ENCODE assay signal across 10 cellular contexts in genomic region chr2:167550448-167550847, GRCh38.
DNase-seq lines count a peak whose midpoint lies in the region; ATAC-seq, FAIRE-seq and TF ChIP-seq lines count a peak whose summit lies in the region.
"Had no signal": no experiment of that assay in that cellular context is flagged by ENCODE, and none has a peak within 500 bp of the region (broad histone marks: within the 10 kb centered on the region; RNA-seq: fewer than 3 reads in every experiment).

No MANE protein-coding gene starts in this region.

- H3K27me3 ChIP-seq in Loucy (ENCODE audit: insufficient read depth, low read length, poor library complexity, severe bottlenecking): no peaks in the 10 kb centered on the region
- H3K27me3 ChIP-seq in bronchial epithelial cell (ENCODE audit: control insufficient read depth, insufficient read depth, low read length): no peaks in the 10 kb centered on the region
- H3K27me3 ChIP-seq in psoas muscle (ENCODE audit: insufficient read depth in 3 of 3, low read length in 2 of 3): no peaks in the 10 kb centered on the region
- no peaks in the 10 kb centered on the region for H3K27me3 ChIP-seq in MG63
- H3K27me3 ChIP-seq: BLaER1 treated with 17β-estradiol and CSF1 and Interleukin-3, amounts not matched to agents 10 nM and 100 nM had no signal

- WGBS in psoas muscle, 3 donors: 91 to 95% (median 93%) methylated on average over 1 of the region's 1 CpG

- no peaks in the 10 kb centered on the region for H3K79me2 ChIP-seq in Loucy (ENCODE audit: insufficient read depth, low read length)

- peak in 2 of 4 donors; percentile 45 to 56 for ATAC-seq in psoas muscle
- ATAC-seq: left ventricle myocardium superior had no signal

- H3K36me3 ChIP-seq in Loucy (ENCODE audit: insufficient read depth, low read length) (no peaks in the 10 kb centered on the region), bronchial epithelial cell (ENCODE audit: control insufficient read depth, insufficient read depth, low read length) (no peaks in the 10 kb centered on the region), psoas muscle (ENCODE audit: insufficient read depth in 1 of 2, low read depth in 1 of 2) (no peaks in the 10 kb centered on the region), MG63 (no peaks in the 10 kb centered on the region)
- H3K36me3 ChIP-seq: BLaER1 treated with 17β-estradiol and CSF1 and Interleukin-3, amounts not matched to agents 10 nM and 100 nM had no signal

- TF ChIP-seq CTCF in Loucy (conservative IDR thresholded peaks at IDR 0.05; ENCODE audit: low read length) (peak; percentile 68), bronchial epithelial cell (IDR thresholded peaks at IDR 0.05; ENCODE audit: insufficient read depth, low read length, severe bottlenecking) (peak; percentile 47), psoas muscle (IDR thresholded peaks at IDR 0.05) (peak; percentile 44)

- H3K4me1 ChIP-seq in Loucy (ENCODE audit: insufficient read depth, low read length, poor library complexity, severe bottlenecking) (no peaks in the 10 kb centered on the region), psoas muscle (no peaks in the 10 kb centered on the region)
- H3K4me1 ChIP-seq: BLaER1 treated with 17β-estradiol and CSF1 and Interleukin-3, amounts not matched to agents 10 nM and 100 nM had no signal

- H3K27ac ChIP-seq in psoas muscle: no peak overlapping the region
- H3K27ac ChIP-seq: BLaER1 treated with 17β-estradiol and CSF1 and Interleukin-3, amounts not matched to agents 10 nM and 100 nM had no signal

- no peaks in the 10 kb centered on the region for H4K20me1 ChIP-seq in Loucy (ENCODE audit: insufficient read depth, low read length, poor library complexity, severe bottlenecking)
- H4K20me1 ChIP-seq: BLaER1 treated with 17β-estradiol and CSF1 and Interleukin-3, amounts not matched to agents 10 nM and 100 nM had no signal

- H3K4me2 ChIP-seq in Loucy (ENCODE audit: low read depth, low read length, poor library complexity, severe bottlenecking): no peak overlapping the region
- H3K4me2 ChIP-seq: BLaER1 treated with 17β-estradiol and CSF1 and Interleukin-3, amounts not matched to agents 10 nM and 100 nM had no signal

- no peaks in the 10 kb centered on the region for H3K9me2 ChIP-seq in Loucy (replicated peaks; ENCODE audit: low read depth, low read length)

- H3K4me3 ChIP-seq in Loucy (ENCODE audit: low read length, poor library complexity, severe bottlenecking): no peak overlapping the region
- no peak overlapping the region for H3K4me3 ChIP-seq in bronchial epithelial cell (ENCODE audit: low read depth, low read length)
- no peak overlapping the region for H3K4me3 ChIP-seq in psoas muscle
- no peak overlapping the region for H3K4me3 ChIP-seq in MG63
- H3K4me3 ChIP-seq: BLaER1 treated with 17β-estradiol and CSF1 and Interleukin-3, amounts not matched to agents 10 nM and 100 nM had no signal

- intact Hi-C loops in psoas muscle (cut with DNase I): no loop called here

- H3F3A ChIP-seq in Loucy (ENCODE audit: low read depth): no peaks in the 10 kb centered on the region

- no peak overlapping the region for H2AFZ ChIP-seq in Loucy (ENCODE audit: low read length)

- DNase-seq in NCI-H2081 (lab: John Stamatoyannopoulos, UW): peak; percentile 3 to 24
- no peak for DNase-seq in NCI-H2081 treated with DMSO at 0.1 percent for 48 hours (lab: John Stamatoyannopoulos, UW)
- DNase-seq in bronchial epithelial cell (ENCODE audit: low read depth): peak; percentile 35
- no peak for DNase-seq in psoas muscle
- DNase-seq in stimulated activated naive CD4-positive, alpha-beta T cell treated with Interleukin-2 at 50 U/mL for 16 hours (lab: John Stamatoyannopoulos, UW): no peak
- DNase-seq in GF-D8 (lab: John Stamatoyannopoulos, UW): no peak
- DNase-seq in MG63: no peak
- DNase-seq: left ventricle myocardium superior had no signal

- FAIRE-seq in bronchial epithelial cell (lab: Jason Lieb, UNC): no peak

- H3K9ac ChIP-seq in Loucy (ENCODE audit: low read depth, low read length, poor library complexity, severe bottlenecking): no peak overlapping the region
- H3K9ac ChIP-seq: BLaER1 treated with 17β-estradiol and CSF1 and Interleukin-3, amounts not matched to agents 10 nM and 100 nM had no signal

- no peaks in the 10 kb centered on the region for H3K9me3 ChIP-seq in Loucy (ENCODE audit: insufficient read depth, low read depth, low read length)
- no peaks in the 10 kb centered on the region for H3K9me3 ChIP-seq in psoas muscle
- H3K9me3 ChIP-seq in MG63: no peaks in the 10 kb centered on the region
- H3K9me3 ChIP-seq: BLaER1 treated with 17β-estradiol and CSF1 and Interleukin-3, amounts not matched to agents 10 nM and 100 nM had no signal

Comparison
In these comparisons a context has a peak if more than half of its experiments do, and no peak if none do; other contexts are left out.
1. DNase-seq: peak in NCI-H2081 (2 of 2) and bronchial epithelial cell (single experiment); none in NCI-H2081 treated with DMSO at 0.1 percent for 48 hours (single experiment), psoas muscle (0 of 2), stimulated activated naive CD4-positive, alpha-beta T cell treated with Interleukin-2 at 50 U/mL for 16 hours (single experiment), GF-D8 (single experiment) and MG63 (single experiment).
2. Peak in every context shown above with its lines, with median percentiles within 50 percentile points of each other: CTCF ChIP-seq.